Comparison of ENCODE assay signal across 8 cellular contexts in genomic region chr17:67376509-67376891, GRCh38. TPM values are rescaled to one million over a fixed set of nuclear protein-coding genes. Genes with fewer than 3 reads are reported as not detected.
DNase-seq lines count a peak whose midpoint lies in the region; ATAC-seq, FAIRE-seq and TF ChIP-seq lines count a peak whose summit lies in the region.

No MANE protein-coding gene starts in this region.

- CTCF ChIA-PET in A549 (lab: Yijun Ruan, JAX) = interaction anchor here (0.6 to 22.8 kb wide), 21 partner anchors 11 to 652 kb away, joined by 3 to 323 read pairs (median 6); partner anchors contain the start of gene PSMD12

- no peaks in the 10 kb centered on the region for H3K36me3 ChIP-seq in GM06990 (ENCODE audit: control insufficient read depth, insufficient read depth, low read length)

- H3K27me3 Mint-ChIP-seq in progenitor cell of endocrine pancreas = no peaks in the 10 kb centered on the region

- TF ChIP-seq CTCF in A549 (IDR thresholded peaks at IDR 0.05) (no peak), GM06990 (IDR thresholded peaks at IDR 0.05; ENCODE audit: insufficient read depth, low read length, poor library complexity, severe bottlenecking) (no peak), VCaP (conservative IDR thresholded peaks at IDR 0.05) (no peak), foreskin keratinocyte (conservative IDR thresholded peaks at IDR 0.05) (no peak), progenitor cell of endocrine pancreas (IDR thresholded peaks at IDR 0.05; ENCODE audit: unreplicated experiment) (no peak)

- H3K27ac ChIP-seq in A549 = peak overlapping the region; percentile 77 to 86
- peak overlapping the region; percentile 65 for H3K27ac ChIP-seq in VCaP
- H3K27ac ChIP-seq in foreskin keratinocyte = peak overlapping the region; percentile 88

- TF ChIP-seq EP300 in A549 (IDR thresholded peaks at IDR 0.05) = no peak

- no peaks in the 10 kb centered on the region; the same call in 2 of the 3 replicates for H3K9me3 ChIP-seq in A549

- TF ChIP-seq RAD21 in A549 (conservative IDR thresholded peaks at IDR 0.05 in 1 of 2, IDR thresholded peaks at IDR 0.05 in 1 of 2) = no peak

- DNase-seq in A549 (ENCODE audit: low read depth in 1 of 2, low spot score in 1 of 2) (peak in 1 of 2 experiments; percentile 19), GM06990 (ENCODE audit: extremely low read depth, insufficient read length) (no peak), foreskin keratinocyte (peak in 1 of 2 donors; percentile 19), progenitor cell of endocrine pancreas (ENCODE audit: low spot score, unreplicated experiment) (no peak)

- peaks cover 17% of the 10 kb centered on the region for H3K4me1 Mint-ChIP-seq in progenitor cell of endocrine pancreas (ENCODE audit: low read depth)

- H3K9me3 Mint-ChIP-seq in progenitor cell of endocrine pancreas (ENCODE audit: low read depth) = peaks cover 7% of the 10 kb centered on the region

- WGBS in A549 (ENCODE audit: missing lambda C conversion rate) = 40% methylated on average over 9 of the region's 9 CpGs

- H3K4me3 ChIP-seq in A549 (peak overlapping the region; percentile 65), GM06990 (replicated peaks; ENCODE audit: low read depth, low read length) (peak overlapping the region; percentile 83)

- peak overlapping the region; percentile 80 for H3K4me3 Mint-ChIP-seq in progenitor cell of endocrine pancreas (ENCODE audit: low read depth)

- peaks cover 14% of the 10 kb centered on the region; the same call in 2 of the 3 replicates for H3K4me1 ChIP-seq in A549
- peaks cover 15% of the 10 kb centered on the region for H3K4me1 ChIP-seq in foreskin keratinocyte

- ATAC-seq in A549 (peak; percentile 1; a peak in 4 of 6 replicates), foreskin keratinocyte (no peak), GM21723 (IDR thresholded peaks at IDR 0.05; ENCODE audit: unreplicated experiment) (no peak), GM21423 (IDR thresholded peaks at IDR 0.05; ENCODE audit: unreplicated experiment) (no peak), HG02642 (IDR thresholded peaks at IDR 0.05; ENCODE audit: poor library complexity, unreplicated experiment) (no peak)

- POLR2A ChIA-PET in A549 (lab: Yijun Ruan, JAX) = no interaction called here

- peaks cover 9% of the 10 kb centered on the region for H3K36me3 Mint-ChIP-seq in progenitor cell of endocrine pancreas (ENCODE audit: insufficient read depth)

- peak overlapping the region; percentile 99 for H3K4me2 ChIP-seq in A549

- peak overlapping the region; percentile 95 for H3K27ac Mint-ChIP-seq in progenitor cell of endocrine pancreas

- TF ChIP-seq POLR2A in A549 (IDR thresholded peaks at IDR 0.05; ENCODE audit: low read length) = no peak

- no peak for FAIRE-seq in A549 (lab: Jason Lieb, UNC)

- no peaks in the 10 kb centered on the region for H3K27me3 ChIP-seq in GM06990 (replicated peaks; ENCODE audit: control insufficient read depth, insufficient read depth, low read length)
- H3K27me3 ChIP-seq in foreskin keratinocyte = no peaks in the 10 kb centered on the region

TF ChIP-seq in A549, 52 proteins besides CTCF, POLR2A, EP300 and RAD21:
- TF ChIP-seq FOSL2 (IDR thresholded peaks at IDR 0.05) (no peak), FOSL2 (CRISPR knock-in tag; IDR thresholded peaks at IDR 0.05) (no peak), TFCP2L1 (CRISPR knock-in tag; IDR thresholded peaks at IDR 0.05) (no peak), CEBPB (IDR thresholded peaks at IDR 0.05) (no peak), HOXB5 (CRISPR knock-in tag; IDR thresholded peaks at IDR 0.05) (no peak), SREBF2 (IDR thresholded peaks at IDR 0.05) (no peak)

RNA-seq across cellular contexts. Expression of gene PITPNC1, which starts 0.6 kb away (rescaled TPM):
- polyA plus RNA-seq in A549 (2011; rRNA removed) (10.8 and 11.2 TPM in 2 replicates), A549 (2017; fragmentation: RNase III; extraction: RNeasy Plus Mini Kit Qiagen cat#74134 plus additional on column Dnase treatment) (3.1 to 3.9 TPM (median 3.7 TPM) in 3 replicates), foreskin keratinocyte (56.4 and 57.3 TPM in 2 replicates)
- polyA plus RNA-seq in A549 (2012; cell fraction: cytosol; rRNA removed) = 2.4 and 3.1 TPM in 2 replicates
- 1.2 and 1.5 TPM in 2 replicates for polyA plus RNA-seq in A549 (2012; cell fraction: nucleus; rRNA removed)
- polyA minus RNA-seq in A549 (2011; rRNA and poly(A)+ RNA removed) = 5.5 and 10.7 TPM in 2 replicates
- total RNA-seq in foreskin keratinocyte (58.4 and 64.8 TPM in 2 replicates), progenitor cell of endocrine pancreas (38.4 and 53.2 TPM in 2 replicates)

RNA-seq across cellular contexts. Expression of gene PSMD12, which starts 10.1 kb away (rescaled TPM):
- polyA plus RNA-seq in A549 (2011; rRNA removed) = 63.4 and 106 TPM in 2 replicates
- polyA plus RNA-seq in A549 (2012; cell fraction: cytosol; rRNA removed) = 36.6 and 41.6 TPM in 2 replicates
- polyA plus RNA-seq in A549 (2012; cell fraction: nucleus; rRNA removed) = 15.5 and 18.5 TPM in 2 replicates
- polyA plus RNA-seq in A549 (2017; fragmentation: RNase III; extraction: RNeasy Plus Mini Kit Qiagen cat#74134 plus additional on column Dnase treatment) = 104 to 126 TPM (median 106 TPM) in 3 replicates
- 18.3 and 18.5 TPM in 2 replicates for polyA minus RNA-seq in A549 (2011; rRNA and poly(A)+ RNA removed)
- total RNA-seq in foreskin keratinocyte = 55.1 and 66.5 TPM in 2 replicates
- 39.9 and 50.6 TPM in 2 replicates for polyA plus RNA-seq in foreskin keratinocyte
- total RNA-seq in progenitor cell of endocrine pancreas = 47.8 and 48.6 TPM in 2 replicates

Comparison
In these comparisons a context has a peak if more than half of its experiments do, and no peak if none do; other contexts are left out.
1. ATAC-seq: peak in A549 (2 of 2); none in foreskin keratinocyte (single experiment), GM21723 (single experiment), GM21423 (single experiment) and HG02642 (single experiment).
2. Peak in every context shown above with its lines, with median percentiles within 50 percentile points of each other: H3K27ac ChIP-seq.